ENCODE assay signal across 15 cellular contexts in the genomic region with DNA sequence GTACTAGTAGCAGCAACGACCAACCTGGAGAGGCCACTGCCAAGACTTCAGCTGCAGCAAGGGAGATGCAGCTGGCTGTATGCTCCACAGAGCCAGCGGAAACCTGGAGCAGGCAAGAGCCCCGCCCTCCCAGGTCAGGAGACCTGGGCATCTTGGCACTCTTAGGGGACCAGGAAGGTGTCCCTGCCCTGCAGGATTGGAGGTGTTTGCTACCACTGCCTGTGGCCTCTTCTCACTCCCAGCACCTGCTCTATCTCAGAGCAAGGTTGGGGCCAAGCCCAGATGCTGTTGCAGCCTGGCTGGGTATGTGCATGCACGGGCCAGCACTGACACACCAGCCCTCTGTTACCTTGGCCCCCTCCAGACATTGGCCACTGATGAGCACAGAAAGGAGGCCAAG.
"Had no signal": no experiment of that assay in that cellular context is flagged by ENCODE, and none has a peak within 500 bp of the region (broad histone marks: within the 10 kb centered on the region; RNA-seq: fewer than 3 reads in every experiment).

No MANE protein-coding gene starts in this region.

- H3K4me1 ChIP-seq: right atrium auricular region had no signal

- FAIRE-seq: TTC549 had no signal

- H3K4me3 ChIP-seq: ovary, right atrium auricular region had no signal

- H3K4me3 Mint-ChIP-seq: activated T-cell treated with anti-CD3 and anti-CD28 coated beads, Interleukin-2, amount 50 U/mL, for 24 hours; stimulated activated naive B cell treated with anti-CD40 and anti-IgM and Interleukin-4, amounts not matched to agents 10 μg/mL and 1 μg/mL and 100 μg/mL, for 72 hours; T-helper 1 cell treated with Interleukin-12 subunit alpha and Interleukin-12 subunit beta and Interleukin-4 antibody, amounts not matched to agents 30 μg/mL and 1 μg/mL, for 36 hours had no signal

- H3K27me3 ChIP-seq: brain microvascular endothelial cell, ovary, right atrium auricular region had no signal

- DNase-seq: activated effector memory CD4-positive, alpha-beta T cell treated with anti-CD3 and anti-CD28 coated beads, Interleukin-2, amount 50 U/mL, for 16 hours; activated T-cell treated with anti-CD3 and anti-CD28 coated beads, Interleukin-2, amount 50 U/mL, for 24 hours; amniotic stem cell; brain microvascular endothelial cell; dermis blood vessel endothelial cell; hippocampal formation; ovary; stimulated activated naive B cell treated with anti-CD40 and anti-IgM and Interleukin-4, amounts not matched to agents 10 μg/mL and 1 μg/mL and 100 μg/mL, for 72 hours had no signal

- H3K27me3 Mint-ChIP-seq: activated T-cell treated with anti-CD3 and anti-CD28 coated beads, Interleukin-2, amount 50 U/mL, for 24 hours; stimulated activated naive B cell treated with anti-CD40 and anti-IgM and Interleukin-4, amounts not matched to agents 10 μg/mL and 1 μg/mL and 100 μg/mL, for 72 hours had no signal

- ATAC-seq: activated CD4-positive, CD25-positive, alpha-beta regulatory T cell treated with anti-CD3 and anti-CD28 coated beads, Interleukin-2, amount 50 U/mL, for 24 hours; activated naive CD4-positive, alpha-beta T cell treated with anti-CD3 and anti-CD28 coated beads, Interleukin-2, amount 50 U/mL, for 72 hours; SK-N-SH treated with all-trans-retinoic acid at 6 μM for 48 hours had no signal

- H3K36me3 ChIP-seq: brain microvascular endothelial cell, ovary, right atrium auricular region had no signal

- H3K36me3 Mint-ChIP-seq: activated naive CD4-positive, alpha-beta T cell treated with anti-CD3 and anti-CD28 coated beads, Interleukin-2, amount 50 U/mL, for 72 hours; stimulated activated naive B cell treated with anti-CD40 and anti-IgM and Interleukin-4, amounts not matched to agents 10 μg/mL and 1 μg/mL and 100 μg/mL, for 72 hours had no signal

- H3K4me1 Mint-ChIP-seq: stimulated activated naive B cell treated with anti-CD40 and anti-IgM and Interleukin-4, amounts not matched to agents 10 μg/mL and 1 μg/mL and 100 μg/mL, for 72 hours had no signal

- H3K4me2 ChIP-seq: smooth muscle cell had no signal

- H3K27ac ChIP-seq: brain microvascular endothelial cell, ovary, right atrium auricular region had no signal

- H3K27ac Mint-ChIP-seq: activated naive CD4-positive, alpha-beta T cell treated with anti-CD3 and anti-CD28 coated beads, Interleukin-2, amount 50 U/mL, for 72 hours; activated T-cell treated with anti-CD3 and anti-CD28 coated beads, Interleukin-2, amount 50 U/mL, for 24 hours; stimulated activated naive B cell treated with anti-CD40 and anti-IgM and Interleukin-4, amounts not matched to agents 10 μg/mL and 1 μg/mL and 100 μg/mL, for 72 hours; T-helper 1 cell treated with Interleukin-12 subunit alpha and Interleukin-12 subunit beta and Interleukin-4 antibody, amounts not matched to agents 30 μg/mL and 1 μg/mL, for 36 hours had no signal
